In the genomic region with DNA sequence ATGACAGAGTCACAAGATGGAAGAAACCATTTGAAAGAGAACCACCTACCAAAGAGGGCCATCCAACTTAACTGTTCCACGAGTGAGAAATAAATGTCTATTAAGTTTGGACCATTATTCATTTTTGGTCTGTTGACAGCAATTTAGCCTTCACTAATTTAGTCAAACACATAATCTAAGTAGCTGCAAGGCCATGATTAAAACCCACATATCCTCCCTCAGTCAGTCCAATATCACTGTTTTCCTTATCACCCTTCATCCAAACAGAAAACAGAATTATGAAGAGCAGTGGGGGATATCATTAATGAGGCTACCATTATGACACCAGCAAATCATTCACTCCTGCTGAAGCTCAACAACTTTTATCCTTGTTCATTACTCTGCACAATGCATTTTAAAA, we compare ENCODE assay signal across 26 cellular contexts. TPM values are rescaled to one million over a fixed set of nuclear protein-coding genes. Genes with fewer than 3 reads are reported as not detected.
A peak's percentile ranks its signal among the peaks of the same experiment; 100 is the strongest.
DNase-seq lines count a peak whose midpoint lies in the region; ATAC-seq, FAIRE-seq and TF ChIP-seq lines count a peak whose summit lies in the region.
"Had no signal": no experiment of that assay in that cellular context is flagged by ENCODE, and none has a peak within 500 bp of the region (broad histone marks: within the 10 kb centered on the region; RNA-seq: fewer than 3 reads in every experiment).

No MANE protein-coding gene starts in this region.

- H3K9me3 ChIP-seq in K562 (replicated peaks; ENCODE audit: control insufficient read depth, insufficient read depth, low read depth, low read length) (no peaks in the 10 kb centered on the region), neutrophil (no peaks in the 10 kb centered on the region)
- H3K9me3 ChIP-seq: SK-N-SH had no signal

- H3K27ac ChIP-seq in K562 (ENCODE audit: extremely low read depth, low read depth, low read length) (peak overlapping the region; percentile 17; the same call in 2 of the 3 replicates), neutrophil (peak overlapping the region; percentile 41)

- POLR2A ChIA-PET in T-cell (lab: Charles Lee) (interaction anchor here in 1 of 2 donors (0.6 kb wide), 1 partner anchor 848 kb away, joined by 4 read pairs; no protein-coding TSS in a partner anchor), K562 (lab: Yijun Ruan, JAX) (interaction anchor here (0.6 to 1.7 kb wide), 4 partner anchors 13 to 838 kb away, joined by 3 to 5 read pairs (median 4); no protein-coding TSS in a partner anchor)

- H3K4me3 ChIP-seq in K562 = no peak overlapping the region
- no peak overlapping the region for H3K4me3 ChIP-seq in neutrophil (ENCODE audit: low read depth in 1 of 2, low read length in 1 of 2)

- H3K27me3 ChIP-seq in K562 (ENCODE audit: control insufficient read depth in 2 of 2, insufficient read depth in 2 of 2, low read length in 2 of 2) = no peaks in the 10 kb centered on the region
- H3K27me3 ChIP-seq in neutrophil = no peaks in the 10 kb centered on the region

- H3K9me1 ChIP-seq in K562 (ENCODE audit: control insufficient read depth, insufficient read depth, low read length) = no peaks in the 10 kb centered on the region

- peaks cover 12% of the 10 kb centered on the region for H3K36me3 Mint-ChIP-seq in activated naive CD4-positive, alpha-beta T cell treated with anti-CD3 and anti-CD28 coated beads, Interleukin-2, amount 50 U/mL, for 24 hours
- peaks cover 20% of the 10 kb centered on the region for H3K36me3 Mint-ChIP-seq in T-cell

- peaks cover 39% of the 10 kb centered on the region for H3K4me1 Mint-ChIP-seq in activated naive CD4-positive, alpha-beta T cell treated with anti-CD3 and anti-CD28 coated beads, Interleukin-2, amount 50 U/mL, for 24 hours
- peaks cover 29 to 50% (median 47%) of the 10 kb centered on the region in 3 donors for H3K4me1 Mint-ChIP-seq in T-cell

- H3K36me3 ChIP-seq in K562 (ENCODE audit: control insufficient read depth, insufficient read depth, low read length) = peaks cover 42% of the 10 kb centered on the region
- H3K36me3 ChIP-seq in neutrophil = no peaks in the 10 kb centered on the region

- peaks cover 5% of the 10 kb centered on the region for H4K20me1 ChIP-seq in K562 (replicated peaks; ENCODE audit: control insufficient read depth, insufficient read depth, low read length)

- no peak overlapping the region for H3K4me3 Mint-ChIP-seq in activated naive CD4-positive, alpha-beta T cell treated with anti-CD3 and anti-CD28 coated beads, Interleukin-2, amount 50 U/mL, for 24 hours
- H3K4me3 Mint-ChIP-seq in T-cell = no peak overlapping the region

- WGBS in K562 (ENCODE audit: insufficient coverage, low coverage, missing lambda C conversion rate) = 0% methylated on average over 1 of the region's 1 CpG

- TF ChIP-seq EP300 in K562 (IDR thresholded peaks at IDR 0.05; ENCODE audit: low read length) = no peak

- ATAC-seq in T-cell (replicated peaks in 1 of 4) (no peak), K562 (peak; percentile 23; the same call in 2 of the 3 replicates), HG02642 (IDR thresholded peaks at IDR 0.05; ENCODE audit: poor library complexity, unreplicated experiment) (no peak)
- ATAC-seq: HCT116, PC-3 had no signal

- H3K27ac Mint-ChIP-seq in activated naive CD4-positive, alpha-beta T cell treated with anti-CD3 and anti-CD28 coated beads, Interleukin-2, amount 50 U/mL, for 24 hours = peak overlapping the region; percentile 81
- peak overlapping the region; percentile 74 to 77 for H3K27ac Mint-ChIP-seq in T-cell

- H3K79me2 ChIP-seq in K562 (ENCODE audit: control insufficient read depth, insufficient read depth, low read length) = peaks cover 88% of the 10 kb centered on the region

- no peak overlapping the region; the same call in 1 of the 2 replicates for H3K4me2 ChIP-seq in K562 (ENCODE audit: insufficient read depth, low read length)
- H3K4me2 ChIP-seq: SK-N-SH had no signal

- no peak for DNase-seq in activated naive CD4-positive, alpha-beta T cell treated with Interleukin-2 at 50 U/mL for 16 hours
- DNase-seq in T-cell (no peak), K562 (ENCODE audit: extremely low read depth in 1 of 4, low spot score in 3 of 4) (peak in 2 of 4 experiments; percentile 32 to 37), GM12891 (ENCODE audit: insufficient read length, low spot score) (no peak), NCI-H2171 treated with DMSO at 0.1 percent for 48 hours (lab: John Stamatoyannopoulos, UW) (no peak)
- DNase-seq: 8988T, DMS 273 treated with DMSO at 0.1 percent for 48 hours, DMS79, EL, GDM1, KBM-7, NCI-H1105 treated with DMSO at 0.1 percent for 48 hours, NCI-H146, NCI-H1930, NCI-H2107, NCI-H446, NCI-H524 treated with DMSO at 0.1 percent for 48 hours, NCI-H774, PC-3, SK-N-SH had no signal

- H3K27me3 Mint-ChIP-seq in activated naive CD4-positive, alpha-beta T cell treated with anti-CD3 and anti-CD28 coated beads, Interleukin-2, amount 50 U/mL, for 24 hours = no peaks in the 10 kb centered on the region
- H3K27me3 Mint-ChIP-seq in T-cell = no peaks in the 10 kb centered on the region

- no TSS peak for BruUV-seq in K562 (replicated peaks; lab: Mats Ljungman, UMichigan)

- intact Hi-C loops in K562 (cut with micrococcal nuclease) = no loop called here

- CTCF ChIA-PET in T-cell (lab: Charles Lee) (interaction anchor here in 1 of 2 donors (0.5 kb wide), 1 partner anchor 131 kb away, joined by 9 read pairs; no protein-coding TSS in a partner anchor), K562 (lab: Yijun Ruan, JAX; ENCODE audit: low intra/inter-chr PET ratio) (no interaction called here)

- H3K4me1 ChIP-seq in K562 (replicated peaks in 1 of 2; ENCODE audit: control insufficient read depth in 2 of 2, insufficient read depth in 2 of 2, low read length in 2 of 2) (peaks cover 23 to 24% of the 10 kb centered on the region in 2 experiments; a peak in 4 of 5 replicates), neutrophil (ENCODE audit: control insufficient read depth in 1 of 2, insufficient read depth in 1 of 2, low read depth in 1 of 2, low read length in 1 of 2) (peaks cover 35 to 41% of the 10 kb centered on the region in 2 experiments)

- in situ Hi-C loops in K562 (cut with MboI) = no loop called here

- H2AFZ ChIP-seq in K562 (ENCODE audit: low read depth, low read length) = no peak overlapping the region

- no peaks in the 10 kb centered on the region for H3K9me3 Mint-ChIP-seq in activated naive CD4-positive, alpha-beta T cell treated with anti-CD3 and anti-CD28 coated beads, Interleukin-2, amount 50 U/mL, for 24 hours
- no peaks in the 10 kb centered on the region for H3K9me3 Mint-ChIP-seq in T-cell

- no peak for TF ChIP-seq RAD21 in K562 (CRISPR knock-in tag; conservative IDR thresholded peaks at IDR 0.05 in 1 of 2, IDR thresholded peaks at IDR 0.05 in 1 of 2)

- FAIRE-seq in K562 (lab: Jason Lieb, UNC) (peak; percentile 26), GM12891 (lab: Jason Lieb, UNC) (no peak)
- FAIRE-seq: GM12892, H1 had no signal

- TF ChIP-seq CTCF in K562 (IDR thresholded peaks at IDR 0.05 in 2 of 3, conservative IDR thresholded peaks at IDR 0.05 in 1 of 3; ENCODE audit: insufficient read depth in 2 of 3, low read depth in 1 of 3, low read length in 3 of 3) (no peak), neutrophil (IDR thresholded peaks at IDR 0.05) (no peak)

- H3K9ac ChIP-seq in K562 (ENCODE audit: insufficient read depth in 1 of 2, low read depth in 2 of 2, low read length in 2 of 2) = peak overlapping the region in 1 of 2 experiments; percentile 22; a peak in 1 of 4 replicates
- H3K9ac ChIP-seq: SK-N-SH had no signal

- no peak for TF ChIP-seq POLR2A in K562 (conservative IDR thresholded peaks at IDR 0.05)
- TF ChIP-seq POLR2A in GM12891 (IDR thresholded peaks at IDR 0.05; ENCODE audit: low read depth, low read length) = no peak

TF ChIP-seq in K562, 482 proteins besides CTCF, POLR2A, EP300 and RAD21 (continues in another document):
- no peak for TF ChIP-seq MCM7 (IDR thresholded peaks at IDR 0.05)
- no peak for TF ChIP-seq ZNF695 (CRISPR knock-in tag; IDR thresholded peaks at IDR 0.05)
- TF ChIP-seq BHLHE40 (IDR thresholded peaks at IDR 0.05; ENCODE audit: low read length) = no peak
- TF ChIP-seq TAL1 (IDR thresholded peaks at IDR 0.05) = peak; percentile 49; the same call in 1 of the 2 replicates
- TF ChIP-seq ZNF561 (CRISPR knock-in tag; conservative IDR thresholded peaks at IDR 0.05) = no peak

TF ChIP-seq in GM12891, 5 proteins besides CTCF, POLR2A, EP300 and RAD21:
- TF ChIP-seq PAX5 (IDR thresholded peaks at IDR 0.05; ENCODE audit: insufficient read depth, low read length, severe bottlenecking) = no peak
- no peak for TF ChIP-seq SPI1 (IDR thresholded peaks at IDR 0.05; ENCODE audit: low read depth, low read length)
- no peak for TF ChIP-seq POLR2AphosphoS5 (IDR thresholded peaks at IDR 0.05; ENCODE audit: low read depth, low read length)
- TF ChIP-seq TAF1 (IDR thresholded peaks at IDR 0.05; ENCODE audit: low read depth, low read length) = no peak
- no peak for TF ChIP-seq POU2F2 (IDR thresholded peaks at IDR 0.05; ENCODE audit: low read depth, low read length)

RNA-seq across cellular contexts. Expression of gene PIK3CB, which starts 52.0 kb away (rescaled TPM):
- total RNA-seq in T-cell = 10 to 100 TPM; 25.2 to 34.4 (median 30.9) TPM
- total RNA-seq in K562 (2011; cell fraction: chromatin; rRNA removed; ENCODE audit: low replicate concordance) = 133 and 323 TPM in 2 replicates
- 60.7 and 75.4 TPM in 2 replicates for total RNA-seq in K562 (2011; cell fraction: nucleolus; rRNA removed)
- 109 and 149 TPM in 2 replicates for total RNA-seq in K562 (2011; cell fraction: nucleoplasm; rRNA removed)
- total RNA-seq in K562 (2014; rRNA removed) = 26.2 and 30.0 TPM in 2 replicates
- total RNA-seq in K562 (2014; rRNA removed; fragmentation: Illumina TruSeq; extraction: Trizol) = 28.3 and 35.0 TPM in 2 replicates
- 21.6 and 23.0 TPM in 2 replicates for total RNA-seq in K562 (2015; rRNA removed; fragmentation: Illumina TruSeq; extraction: Trizol)
- 53.8 and 62.6 TPM in 2 replicates for total RNA-seq in K562 (2021)
- 41.4 and 45.4 TPM in 2 replicates for polyA plus RNA-seq in K562 (2011; rRNA removed)
- 12.6 and 23.0 TPM in 2 replicates for polyA plus RNA-seq in K562 (2011; cell fraction: cytosol; rRNA removed)
- polyA plus RNA-seq in K562 (2011; cell fraction: nucleus; rRNA removed) = 28.6 and 42.3 TPM in 2 replicates
- 43.0 and 49.7 TPM in 2 replicates for polyA plus RNA-seq in K562 (2012)
- 58.8 and 59.8 TPM in 2 replicates for polyA plus RNA-seq in K562 (2014; fragmentation: Illumina TruSeq; extraction: Trizol)
- 10 to 100 TPM; 15.3 to 19.6 TPM for polyA plus RNA-seq in K562 (2014; fragmentation: Nextera tagmentation; extraction: Ambion mirVana)
- polyA plus RNA-seq in K562 (2014; rRNA removed) = 36.9 and 40.4 TPM in 2 replicates
- polyA minus RNA-seq in K562 (2011; rRNA and poly(A)+ RNA removed) = 53.4 and 83.7 TPM in 2 replicates
- polyA minus RNA-seq in K562 (2011; cell fraction: cytosol; rRNA and poly(A)+ RNA removed) = 41.5 and 44.1 TPM in 2 replicates
- 44.6 and 69.1 TPM in 2 replicates for polyA minus RNA-seq in K562 (2011; cell fraction: nucleus; rRNA and poly(A)+ RNA removed)
- polyA plus RNA-seq in GM12891 (2012; ENCODE audit: low read depth, missing spikeins) = 8.7 TPM
